18 cellular contexts compared by ENCODE assay signal in genomic region chr15:76711351-76711827, GRCh38.
A peak's percentile ranks its signal among the peaks of the same experiment; 100 is the strongest.
DNase-seq lines count a peak whose midpoint lies in the region; ATAC-seq and TF ChIP-seq lines count a peak whose summit lies in the region.
"Had no signal": no experiment of that assay in that cellular context is flagged by ENCODE, and none has a peak within 500 bp of the region (broad histone marks: within the 10 kb centered on the region; RNA-seq: fewer than 3 reads in every experiment).

No MANE protein-coding gene starts in this region.

- CTCF ChIA-PET in activated naive CD4-positive, alpha-beta T cell treated with anti-CD3 and anti-CD28 coated beads for 36 hours (lab: Charles Lee): no interaction called here

- ATAC-seq in GM18511 (IDR thresholded peaks at IDR 0.05; ENCODE audit: unreplicated experiment) (peak; percentile 75), GM21447 (IDR thresholded peaks at IDR 0.05; ENCODE audit: unreplicated experiment) (peak; percentile 65), HG03460 (IDR thresholded peaks at IDR 0.05; ENCODE audit: unreplicated experiment) (peak; percentile 84)
- ATAC-seq: heart right ventricle, right lobe of liver had no signal

- peaks cover 20 to 31% (median 22%) of the 10 kb centered on the region in 3 donors for H3K36me3 Mint-ChIP-seq in immature natural killer cell
- peaks cover 34% of the 10 kb centered on the region for H3K36me3 Mint-ChIP-seq in activated naive CD4-positive, alpha-beta T cell treated with anti-CD3 and anti-CD28 coated beads for 36 hours (ENCODE audit: low read depth)

- H3K4me1 ChIP-seq in right atrium auricular region: no peaks in the 10 kb centered on the region
- H3K4me1 ChIP-seq: heart right ventricle, right lobe of liver had no signal

- H3K27me3 Mint-ChIP-seq in immature natural killer cell (ENCODE audit: low read depth in 3 of 3): peaks cover 0 to 5% (median 2%) of the 10 kb centered on the region in 3 donors
- no peaks in the 10 kb centered on the region for H3K27me3 Mint-ChIP-seq in activated naive CD4-positive, alpha-beta T cell treated with anti-CD3 and anti-CD28 coated beads for 36 hours (ENCODE audit: low read depth)
- H3K27me3 Mint-ChIP-seq: activated naive CD8-positive, alpha-beta T cell had no signal

- no peak overlapping the region for H3K27ac ChIP-seq in right atrium auricular region
- H3K27ac ChIP-seq: heart right ventricle, neutrophil, right lobe of liver had no signal

- H3K27ac Mint-ChIP-seq in immature natural killer cell: no peak overlapping the region
- H3K27ac Mint-ChIP-seq in activated naive CD4-positive, alpha-beta T cell treated with anti-CD3 and anti-CD28 coated beads for 36 hours: no peak overlapping the region
- H3K27ac Mint-ChIP-seq: activated naive CD8-positive, alpha-beta T cell; IgD-negative memory B cell; mesothelial cell of epicardium had no signal

- H3K9me3 ChIP-seq in right atrium auricular region: peaks cover 0 to 5% of the 10 kb centered on the region in 2 donors
- H3K9me3 ChIP-seq: neutrophil, right lobe of liver had no signal

- H3K4me3 ChIP-seq in right atrium auricular region: no peak overlapping the region
- H3K4me3 ChIP-seq: heart right ventricle, right lobe of liver had no signal

- peaks cover 0 to 8% (median under 1%) of the 10 kb centered on the region in 6 donors for H3K9me3 Mint-ChIP-seq in immature natural killer cell
- H3K9me3 Mint-ChIP-seq in activated naive CD4-positive, alpha-beta T cell treated with anti-CD3 and anti-CD28 coated beads for 36 hours: peaks cover 7% of the 10 kb centered on the region

- peak overlapping the region in 4 of 5 donors; percentile 11 to 47 (median 24) for H3K4me3 Mint-ChIP-seq in immature natural killer cell
- no peak overlapping the region for H3K4me3 Mint-ChIP-seq in activated naive CD4-positive, alpha-beta T cell treated with anti-CD3 and anti-CD28 coated beads for 36 hours
- H3K4me3 Mint-ChIP-seq: activated naive CD8-positive, alpha-beta T cell; mesothelial cell of epicardium had no signal

- TF ChIP-seq CTCF in right atrium auricular region (IDR thresholded peaks at IDR 0.05): no peak

- DNase-seq in immature natural killer cell (peak; percentile 6 to 36 (median 30)), NCI-H1417 treated with DMSO at 0.1 percent for 48 hours (lab: John Stamatoyannopoulos, UW) (no peak), right atrium auricular region (ENCODE audit: low spot score) (no peak)
- DNase-seq in activated naive CD4-positive, alpha-beta T cell treated with anti-CD3 and anti-CD28 coated beads for 36 hours: no peak
- no peak for DNase-seq in central memory CD4-positive, alpha-beta T cell
- DNase-seq: activated CD4-positive, alpha-beta T cell treated with anti-CD3 and anti-CD28 coated beads for 48 hours; heart right ventricle; NCI-H1436; right lobe of liver; SHP77; stimulated activated CD4-positive, alpha-beta T cell treated with anti-CD3 and anti-CD28 coated beads, Interleukin-2, amount 100 ng/mL, for 24 hours had no signal

- H3K36me3 ChIP-seq in right atrium auricular region: peaks cover 3% of the 10 kb centered on the region
- H3K36me3 ChIP-seq: neutrophil, right lobe of liver had no signal

- H3K27me3 ChIP-seq in right atrium auricular region: no peaks in the 10 kb centered on the region
- H3K27me3 ChIP-seq: heart right ventricle, neutrophil, right lobe of liver had no signal

- peaks cover 34 to 57% of the 10 kb centered on the region in 2 donors for H3K4me1 Mint-ChIP-seq in immature natural killer cell
- peaks cover 5% of the 10 kb centered on the region for H3K4me1 Mint-ChIP-seq in activated naive CD4-positive, alpha-beta T cell treated with anti-CD3 and anti-CD28 coated beads for 36 hours (ENCODE audit: low read depth)
- H3K4me1 Mint-ChIP-seq: mesothelial cell of epicardium had no signal

- intact Hi-C loops in activated naive CD4-positive, alpha-beta T cell treated with anti-CD3 and anti-CD28 coated beads for 36 hours (cut with micrococcal nuclease): no loop called here

Comparison
In these comparisons a context has a peak if more than half of its experiments do, and no peak if none do; other contexts are left out.
1. DNase-seq: peak in immature natural killer cell (3 of 3); none in NCI-H1417 treated with DMSO at 0.1 percent for 48 hours (single experiment), right atrium auricular region (single experiment), activated naive CD4-positive, alpha-beta T cell treated with anti-CD3 and anti-CD28 coated beads for 36 hours (single experiment) and central memory CD4-positive, alpha-beta T cell (single experiment).
2. Peak in every context shown above with its lines, with median percentiles within 50 percentile points of each other: ATAC-seq.